ENCODE assay signal across 14 cellular contexts in the genomic region with DNA sequence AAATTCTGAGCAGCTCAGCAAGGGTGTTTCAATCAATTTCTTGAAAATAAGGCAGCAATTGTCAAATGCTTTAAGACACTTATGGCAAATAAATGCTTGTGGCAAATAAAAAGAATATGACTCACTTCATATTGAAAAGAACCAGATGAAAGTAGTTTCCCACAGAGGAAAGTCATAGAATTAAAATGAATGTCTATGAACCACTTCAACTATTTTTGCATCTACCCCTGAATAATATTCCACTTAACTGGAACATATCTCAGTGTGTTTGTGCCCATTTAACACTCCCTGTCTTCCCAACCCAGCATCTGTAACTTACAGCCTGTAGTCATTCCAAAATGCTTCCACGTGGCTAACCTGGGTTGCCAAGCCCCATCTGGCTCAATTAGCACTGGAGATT.
DNase-seq lines count a peak whose midpoint lies in the region; ATAC-seq, FAIRE-seq and TF ChIP-seq lines count a peak whose summit lies in the region.
"Had no signal": no experiment of that assay in that cellular context is flagged by ENCODE, and none has a peak within 500 bp of the region (broad histone marks: within the 10 kb centered on the region; RNA-seq: fewer than 3 reads in every experiment).

No MANE protein-coding gene starts in this region.

- H3K36me3 ChIP-seq in breast epithelium (no peaks in the 10 kb centered on the region), bronchial epithelial cell (ENCODE audit: control insufficient read depth, insufficient read depth, low read length) (no peaks in the 10 kb centered on the region), keratinocyte (ENCODE audit: control insufficient read depth in 2 of 2, extremely low read depth in 1 of 2, insufficient read depth in 2 of 2, low read length in 2 of 2) (no peaks in the 10 kb centered on the region)

- intact Hi-C loops in MCF 10A (cut with micrococcal nuclease) = loop anchor here (2.0 to 5.0 kb wide), 3 partner anchors 45 to 83 kb away; a partner anchor contains a TSS
- intact Hi-C loops in breast epithelium (cut with DNase I; ENCODE audit: low total_unique reads) = no loop called here

- H3K36me3 Mint-ChIP-seq in MCF 10A (ENCODE audit: insufficient read depth, unreplicated experiment) = no peaks in the 10 kb centered on the region

- H3K4me3 Mint-ChIP-seq in MCF 10A (ENCODE audit: unreplicated experiment) = no peak overlapping the region
- H3K4me3 Mint-ChIP-seq: IgD-negative memory B cell; nephron progenitor cell; T-helper 1 cell treated with Interleukin-12 subunit alpha and Interleukin-12 subunit beta and Interleukin-4 antibody, amounts not matched to agents 30 μg/mL and 1 μg/mL, for 36 hours had no signal

- no peaks in the 10 kb centered on the region for H3K9me3 ChIP-seq in breast epithelium
- H3K9me3 ChIP-seq in keratinocyte (ENCODE audit: control insufficient read depth, low read depth, low read length) = no peaks in the 10 kb centered on the region

- H3K4me2 ChIP-seq in keratinocyte (ENCODE audit: control insufficient read depth, extremely low read depth, insufficient read depth, low read depth, low read length) = peak overlapping the region; percentile 64

- H3K4me3 ChIP-seq in breast epithelium (no peak overlapping the region), bronchial epithelial cell (ENCODE audit: low read depth, low read length) (no peak overlapping the region), keratinocyte (ENCODE audit: control insufficient read depth in 2 of 3, extremely low read depth in 1 of 3, insufficient read depth in 2 of 3, low read depth in 1 of 3, low read length in 3 of 3) (peak overlapping the region in 2 of 3 experiments; percentile 23 to 33)

- ATAC-seq in HG02973 (IDR thresholded peaks at IDR 0.05; ENCODE audit: unreplicated experiment) (no peak), HG03378 (IDR thresholded peaks at IDR 0.05; ENCODE audit: unreplicated experiment) (no peak)

- no peak for TF ChIP-seq CTCF in MCF 10A (IDR thresholded peaks at IDR 0.05; ENCODE audit: unreplicated experiment)
- TF ChIP-seq CTCF in breast epithelium (IDR thresholded peaks at IDR 0.05) = no peak
- TF ChIP-seq CTCF in bronchial epithelial cell (IDR thresholded peaks at IDR 0.05; ENCODE audit: insufficient read depth, low read length, severe bottlenecking) = no peak
- TF ChIP-seq CTCF in keratinocyte (optimal IDR thresholded peaks at IDR 0.05 in 1 of 3, IDR thresholded peaks at IDR 0.05 in 1 of 3, conservative IDR thresholded peaks at IDR 0.05 in 1 of 3; ENCODE audit: extremely low read depth in 1 of 3, insufficient read depth in 2 of 3, low read length in 3 of 3) = no peak

- no peak for FAIRE-seq in bronchial epithelial cell (lab: Jason Lieb, UNC)
- peak; percentile 48 for FAIRE-seq in keratinocyte (lab: Jason Lieb, UNC)

- no peaks in the 10 kb centered on the region for H3K27me3 Mint-ChIP-seq in MCF 10A (ENCODE audit: insufficient read depth, unreplicated experiment)

- H3K79me2 ChIP-seq in keratinocyte (ENCODE audit: control insufficient read depth, insufficient read depth, low read length) = no peaks in the 10 kb centered on the region

- H3K27me3 ChIP-seq in breast epithelium (no peaks in the 10 kb centered on the region), bronchial epithelial cell (ENCODE audit: control insufficient read depth, insufficient read depth, low read length) (no peaks in the 10 kb centered on the region), keratinocyte (ENCODE audit: control insufficient read depth, extremely low read depth, insufficient read depth, low read length) (no peaks in the 10 kb centered on the region)

- CTCF ChIA-PET in MCF 10A (lab: Yijun Ruan, JAX) = interaction anchor here (1.0 to 1.4 kb wide), 4 partner anchors 8 to 82 kb away, joined by 3 to 5 read pairs (median 4); no protein-coding TSS in a partner anchor

- TF ChIP-seq POLR2A in breast epithelium (IDR thresholded peaks at IDR 0.05) = no peak

- H3K4me1 Mint-ChIP-seq in MCF 10A (ENCODE audit: insufficient read depth, unreplicated experiment) = peaks cover 23% of the 10 kb centered on the region
- H3K4me1 Mint-ChIP-seq: IgD-negative memory B cell had no signal

- POLR2A ChIA-PET in MCF 10A (lab: Yijun Ruan, JAX) = interaction anchor here (0.5 to 3.0 kb wide), 8 partner anchors 8 to 1026 kb away, joined by 4 to 32 read pairs (median 6); a partner anchor contains a TSS

- dilution Hi-C loops in keratinocyte (cut with MboI; ENCODE audit: extremely low pct_ligation_motif_present, low sequenced_read_pairs) = no loop called here

- no peak overlapping the region for H2AFZ ChIP-seq in keratinocyte (ENCODE audit: control insufficient read depth, low read length)

- no peak for DNase-seq in MCF 10A (ENCODE audit: unreplicated experiment)
- DNase-seq in breast epithelium (ENCODE audit: low spot score in 2 of 2) = no peak
- peak; percentile 55 for DNase-seq in bronchial epithelial cell (ENCODE audit: low read depth)
- no peak for DNase-seq in keratinocyte (ENCODE audit: low read depth, low spot score)
- DNase-seq in NCI-H1417 (lab: John Stamatoyannopoulos, UW) = no peak
- no peak for DNase-seq in SIG-M5 treated with dmso at 0.1 percent for 504 hours (lab: John Stamatoyannopoulos, UW; ENCODE audit: unreplicated experiment)
- DNase-seq: 8988T; activated CD4-positive, CD25-positive, alpha-beta regulatory T cell treated with anti-CD3 and anti-CD28 coated beads, Interleukin-2, amount 50 U/mL, for 72 hours; foreskin melanocyte; nephron progenitor cell had no signal

- TSS peak; percentile 64 for BruUV-seq in MCF 10A (replicated peaks; lab: Mats Ljungman, UMichigan)

- H3K4me1 ChIP-seq in breast epithelium = no peaks in the 10 kb centered on the region
- H3K4me1 ChIP-seq in keratinocyte (ENCODE audit: control insufficient read depth, extremely low read depth, insufficient read depth, low read length) = peaks cover 31% of the 10 kb centered on the region

- no peaks in the 10 kb centered on the region for H3K9me3 Mint-ChIP-seq in MCF 10A (ENCODE audit: unreplicated experiment)
- H3K9me3 Mint-ChIP-seq: IgD-negative memory B cell; nephron progenitor cell; T-helper 1 cell treated with Interleukin-12 subunit alpha and Interleukin-12 subunit beta and Interleukin-4 antibody, amounts not matched to agents 30 μg/mL and 1 μg/mL, for 36 hours had no signal

- no peak overlapping the region for H3K27ac Mint-ChIP-seq in MCF 10A (ENCODE audit: low read depth, unreplicated experiment)
- H3K27ac Mint-ChIP-seq: IgD-negative memory B cell; nephron progenitor cell; T-helper 1 cell treated with Interleukin-12 subunit alpha and Interleukin-12 subunit beta and Interleukin-4 antibody, amounts not matched to agents 30 μg/mL and 1 μg/mL, for 36 hours had no signal

- H3K9ac ChIP-seq in keratinocyte (ENCODE audit: control insufficient read depth, extremely low read depth, insufficient read depth, low read length) = peak overlapping the region; percentile 61

- H4K20me1 ChIP-seq in keratinocyte (ENCODE audit: control insufficient read depth, extremely low read depth, insufficient read depth, low read length) = no peaks in the 10 kb centered on the region

- H3K9me1 ChIP-seq in keratinocyte (ENCODE audit: control insufficient read depth, extremely low read depth, insufficient read depth, low read length) = no peaks in the 10 kb centered on the region

- H3K27ac ChIP-seq in breast epithelium = no peak overlapping the region
- peak overlapping the region; percentile 91 for H3K27ac ChIP-seq in keratinocyte (ENCODE audit: control insufficient read depth, insufficient read depth, low read length)

Comparison
In these comparisons a context has a peak if more than half of its experiments do, and no peak if none do; other contexts are left out.
1. H3K4me3 ChIP-seq: peak in keratinocyte (2 of 3); none in breast epithelium (0 of 3) and bronchial epithelial cell (single experiment).